ENCODE assay signal across 9 cellular contexts in the genomic region with DNA sequence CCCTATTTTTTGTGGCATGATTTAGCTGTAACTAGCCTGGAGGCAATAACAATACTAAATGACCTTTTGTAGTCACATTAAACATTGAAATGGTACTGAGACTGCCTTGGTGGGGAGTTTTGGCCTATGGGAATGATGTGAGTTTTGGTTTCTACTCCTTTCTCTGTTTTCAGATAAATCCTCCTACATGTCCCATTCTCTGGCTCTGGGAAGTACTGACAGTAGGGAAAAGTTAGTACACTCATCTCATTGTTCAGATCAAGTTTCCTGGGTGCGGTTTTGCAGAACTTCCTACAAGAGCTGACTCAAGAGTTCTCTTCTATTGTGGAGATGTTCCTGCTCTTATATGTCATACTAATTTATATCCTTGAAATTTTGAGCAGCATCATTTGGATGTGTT.
DNase-seq lines count a peak whose midpoint lies in the region; ATAC-seq and TF ChIP-seq lines count a peak whose summit lies in the region.
"Had no signal": no experiment of that assay in that cellular context is flagged by ENCODE, and none has a peak within 500 bp of the region (broad histone marks: within the 10 kb centered on the region; RNA-seq: fewer than 3 reads in every experiment).

No MANE protein-coding gene starts in this region.

- H4K8ac ChIP-seq in H9 (replicated peaks; ENCODE audit: insufficient read length, low read depth, low read length): no peak overlapping the region

- WGBS in H9 (ENCODE audit: extremely low coverage, insufficient read length, low lambda C conversion rate): no CpG with 5 or more reads among the region's 1 CpG
- WGBS in gastroesophageal sphincter (ENCODE audit: low coverage in 1 of 2), 2 donors: 17 to 38% methylated on average over 1 of the region's 1 CpG
- 39 to 75% (median 67%) methylated on average over 1 of the region's 1 CpG for WGBS in stomach, 5 donors

- H3K27me3 ChIP-seq in H9 (ENCODE audit: insufficient read depth, low read length) (no peaks in the 10 kb centered on the region), adipocyte (replicated peaks; ENCODE audit: control insufficient read depth, insufficient read depth, low read length) (no peaks in the 10 kb centered on the region), gastroesophageal sphincter (no peaks in the 10 kb centered on the region), stomach (no peaks in the 10 kb centered on the region)

- no peak overlapping the region for H2BK5ac ChIP-seq in H9 (ENCODE audit: insufficient read length, low read length)

- peaks cover 18% of the 10 kb centered on the region; the same call in 1 of the 2 replicates for H3K79me2 ChIP-seq in H9 (ENCODE audit: insufficient read depth, low read length)

- intact Hi-C loops in stomach (cut with DNase I; ENCODE audit: low total_unique reads): no loop called here

- H2BK12ac ChIP-seq in H9 (ENCODE audit: insufficient read length, low read depth, low read length): no peak overlapping the region

- H4K91ac ChIP-seq in H9 (ENCODE audit: insufficient read length, low read depth, low read length): no peak overlapping the region

- no peaks in the 10 kb centered on the region for H3K9me3 ChIP-seq in H9 (ENCODE audit: control insufficient read depth, low read depth, low read length)
- no peaks in the 10 kb centered on the region for H3K9me3 ChIP-seq in adipocyte (ENCODE audit: control insufficient read depth, low read length)
- no peaks in the 10 kb centered on the region for H3K9me3 ChIP-seq in gastroesophageal sphincter
- no peaks in the 10 kb centered on the region for H3K9me3 ChIP-seq in stomach

- H3K56ac ChIP-seq in H9 (ENCODE audit: insufficient read length, low read depth, low read length): no peak overlapping the region

- H2AK5ac ChIP-seq in H9 (ENCODE audit: insufficient read length, low read length): no peak overlapping the region

- CTCF ChIA-PET in HEK293T (lab: Yijun Ruan, JAX): interaction anchor here (0.6 to 1.5 kb wide), 2 partner anchors 58 to 1111 kb away, joined by 4 to 5 read pairs; no protein-coding TSS in a partner anchor

- no peak overlapping the region for H2BK120ac ChIP-seq in H9 (ENCODE audit: low read depth, low read length, poor library complexity, severe bottlenecking)

- POLR2A ChIA-PET in HEK293T (lab: Yijun Ruan, JAX): interaction anchor here (1.0 kb wide), 1 partner anchor 24 kb away, joined by 4 read pairs; no protein-coding TSS in a partner anchor

- DNase-seq in H9 (no peak), adipocyte (ENCODE audit: low read depth) (peak; percentile 79), stomach (no peak), HEK293T (ENCODE audit: extremely low spot score) (no peak), NCI-H2107 (lab: John Stamatoyannopoulos, UW) (no peak), NOMO-1 treated with dmso at 0.1 percent for 144 hours (lab: John Stamatoyannopoulos, UW; ENCODE audit: unreplicated experiment) (no peak)
- DNase-seq: effector CD8-positive, alpha-beta T cell had no signal

- H3K4me3 ChIP-seq in adipocyte (ENCODE audit: low read length) (no peak overlapping the region), gastroesophageal sphincter (no peak overlapping the region), stomach (no peak overlapping the region)

- no peak overlapping the region for H4K5ac ChIP-seq in H9 (ENCODE audit: insufficient read length, low read depth, low read length)

- TF ChIP-seq CTCF in H9 (conservative IDR thresholded peaks at IDR 0.05): no peak
- no peak for TF ChIP-seq CTCF in gastroesophageal sphincter (IDR thresholded peaks at IDR 0.05)
- TF ChIP-seq CTCF in stomach (IDR thresholded peaks at IDR 0.05): no peak

- H3K14ac ChIP-seq in H9 (ENCODE audit: insufficient read depth, low read length): no peak overlapping the region

- ATAC-seq in gastroesophageal sphincter: no peak
- ATAC-seq in HG02981 (IDR thresholded peaks at IDR 0.05; ENCODE audit: unreplicated experiment): no peak

- peaks cover 19% of the 10 kb centered on the region for H3K36me3 ChIP-seq in adipocyte (ENCODE audit: control insufficient read depth, insufficient read depth, low read length, severe bottlenecking)
- no peaks in the 10 kb centered on the region for H3K36me3 ChIP-seq in gastroesophageal sphincter
- peaks cover 0 to 10% (median 2%) of the 10 kb centered on the region in 4 donors for H3K36me3 ChIP-seq in stomach

- peak overlapping the region in 1 of 2 experiments; percentile 24; a peak in 1 of 5 replicates for H3K4me3 Mint-ChIP-seq in H9

- H3K4me1 ChIP-seq in H9 (ENCODE audit: insufficient read depth, low read length) (peaks cover 23% of the 10 kb centered on the region), adipocyte (ENCODE audit: control insufficient read depth, insufficient read depth, low read length) (peaks cover 42% of the 10 kb centered on the region), gastroesophageal sphincter (peaks cover 10 to 75% (median 33%) of the 10 kb centered on the region in 3 donors), stomach (peaks cover 48 to 77% (median 66%) of the 10 kb centered on the region in 4 donors)

- H4K20me1 ChIP-seq in H9 (ENCODE audit: control insufficient read depth, insufficient read depth, insufficient read length): peaks cover 2% of the 10 kb centered on the region

- no peak overlapping the region for H3T11ph ChIP-seq in H9 (ENCODE audit: low read length)

- H2AFZ ChIP-seq in H9 (ENCODE audit: low read length): no peak overlapping the region

- no peaks in the 10 kb centered on the region for H3K23me2 ChIP-seq in H9 (ENCODE audit: insufficient read length, low read depth, low read length, poor library complexity, severe bottlenecking)

- H3K27ac Mint-ChIP-seq in H9: peak overlapping the region in 2 of 3 experiments; percentile 30 to 60; a peak in 2 of 7 replicates

- TF ChIP-seq POLR2A in gastroesophageal sphincter (IDR thresholded peaks at IDR 0.05): no peak
- TF ChIP-seq POLR2A in stomach (IDR thresholded peaks at IDR 0.05): no peak

- H3K23ac ChIP-seq in H9 (ENCODE audit: insufficient read length, low read depth, low read length): no peak overlapping the region

- H3K27ac ChIP-seq in H9 (ENCODE audit: insufficient read length, low read depth, low read length) (no peak overlapping the region), gastroesophageal sphincter (peak overlapping the region in 3 of 4 donors; percentile 57 to 72 (median 66)), stomach (peak overlapping the region in 4 of 5 donors; percentile 78 to 87 (median 82))

- peaks cover 45 to 61% of the 10 kb centered on the region in 2 experiments for H3K4me1 Mint-ChIP-seq in H9

- TF ChIP-seq EP300 in gastroesophageal sphincter (IDR thresholded peaks at IDR 0.05) (no peak), stomach (IDR thresholded peaks at IDR 0.05) (no peak)

- H2BK15ac ChIP-seq in H9 (ENCODE audit: low read depth, low read length): no peak overlapping the region

- H3K4me2 ChIP-seq in H9 (ENCODE audit: insufficient read depth, insufficient read length, low read length): no peak overlapping the region

- H2BK20ac ChIP-seq in H9 (ENCODE audit: low read depth, low read length, poor library complexity, severe bottlenecking): no peak overlapping the region

- no peak overlapping the region for H3K4ac ChIP-seq in H9 (ENCODE audit: low read depth, low read length)

- H3K27me3 Mint-ChIP-seq in H9 (ENCODE audit: low read depth): no peaks in the 10 kb centered on the region

- H3K9ac ChIP-seq in H9 (ENCODE audit: extremely low read depth, insufficient read length, low read length) (no peak overlapping the region), adipocyte (ENCODE audit: low read length) (no peak overlapping the region)

- peaks cover 4 to 14% (median 12%) of the 10 kb centered on the region in 3 experiments; a peak in 6 of 7 replicates for H3K36me3 Mint-ChIP-seq in H9 (ENCODE audit: insufficient read depth in 1 of 3, low read depth in 3 of 3)

- peaks cover 3% of the 10 kb centered on the region for H3K79me1 ChIP-seq in H9 (ENCODE audit: insufficient read depth, low read depth, low read length, poor library complexity, severe bottlenecking)

- no peaks in the 10 kb centered on the region for H3K9me3 Mint-ChIP-seq in H9

- no peak overlapping the region for H3K18ac ChIP-seq in H9 (ENCODE audit: insufficient read length, low read depth, low read length)

TF ChIP-seq in HEK293T, 16 proteins besides CTCF, POLR2A, EP300 and RAD21:
- TF ChIP-seq SUZ12 (IDR thresholded peaks at IDR 0.05) (no peak), ELF4 (IDR thresholded peaks at IDR 0.05) (no peak), ARNT (IDR thresholded peaks at IDR 0.05) (no peak), FOXA1 (IDR thresholded peaks at IDR 0.05) (no peak)
- TF ChIP-seq, protein P1, sequence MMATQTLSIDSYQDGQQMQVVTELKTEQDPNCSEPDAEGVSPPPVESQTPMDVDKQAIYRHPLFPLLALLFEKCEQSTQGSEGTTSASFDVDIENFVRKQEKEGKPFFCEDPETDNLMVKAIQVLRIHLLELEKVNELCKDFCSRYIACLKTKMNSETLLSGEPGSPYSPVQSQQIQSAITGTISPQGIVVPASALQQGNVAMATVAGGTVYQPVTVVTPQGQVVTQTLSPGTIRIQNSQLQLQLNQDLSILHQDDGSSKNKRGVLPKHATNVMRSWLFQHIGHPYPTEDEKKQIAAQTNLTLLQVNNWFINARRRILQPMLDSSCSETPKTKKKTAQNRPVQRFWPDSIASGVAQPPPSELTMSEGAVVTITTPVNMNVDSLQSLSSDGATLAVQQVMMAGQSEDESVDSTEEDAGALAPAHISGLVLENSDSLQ (IDR thresholded peaks at IDR 0.05): no peak
TF ChIP-seq in HEK293T: peak in this region for 0.
